In genomic region chr10:12042409-12042796, GRCh38 we compare ENCODE assay signal across 8 cellular contexts. TPM values are rescaled to one million over a fixed set of nuclear protein-coding genes. Genes with fewer than 3 reads are reported as not detected.
DNase-seq lines count a peak whose midpoint lies in the region; ATAC-seq, FAIRE-seq and TF ChIP-seq lines count a peak whose summit lies in the region.

No MANE protein-coding gene starts in this region.

- H4K20me1 ChIP-seq in KMS-11 (ENCODE audit: insufficient read depth) = 0 out of 2 replicates have a peak, but pooled peaks cover 4% of the 10 kb centered on the region

- H3K79me2 ChIP-seq in KMS-11 (ENCODE audit: insufficient read depth, low read depth) = peaks cover 52% of the 10 kb centered on the region

- peak overlapping the region; percentile 100 for H3K27ac Mint-ChIP-seq in activated T-cell treated with anti-CD3 and anti-CD28 coated beads, Interleukin-2, amount 50 U/mL, for 24 hours
- H3K27ac Mint-ChIP-seq in osteocyte (ENCODE audit: unreplicated experiment) = peak overlapping the region; percentile 100

- peak overlapping the region; percentile 100 for H3K27ac ChIP-seq in KMS-11

- H3K4me1 Mint-ChIP-seq in activated T-cell treated with anti-CD3 and anti-CD28 coated beads, Interleukin-2, amount 50 U/mL, for 24 hours (ENCODE audit: low read depth) = peaks cover 42% of the 10 kb centered on the region
- peaks cover 28% of the 10 kb centered on the region for H3K4me1 Mint-ChIP-seq in osteocyte (ENCODE audit: unreplicated experiment)

- H3K4me3 Mint-ChIP-seq in activated T-cell treated with anti-CD3 and anti-CD28 coated beads, Interleukin-2, amount 50 U/mL, for 24 hours = peak overlapping the region; percentile 99
- peak overlapping the region; percentile 81 for H3K4me3 Mint-ChIP-seq in osteocyte (ENCODE audit: unreplicated experiment)

- no peaks in the 10 kb centered on the region for H3K27me3 Mint-ChIP-seq in activated T-cell treated with anti-CD3 and anti-CD28 coated beads, Interleukin-2, amount 50 U/mL, for 24 hours
- H3K27me3 Mint-ChIP-seq in osteocyte (ENCODE audit: unreplicated experiment) = peaks cover 6% of the 10 kb centered on the region

- TF ChIP-seq CTCF in KMS-11 (conservative IDR thresholded peaks at IDR 0.05; ENCODE audit: low read depth, low read length) = no peak
- TF ChIP-seq CTCF in fibroblast of villous mesenchyme (IDR thresholded peaks at IDR 0.05; ENCODE audit: insufficient read depth, low read depth, low read length) = no peak
- no peak for TF ChIP-seq CTCF in osteocyte (IDR thresholded peaks at IDR 0.05)

- no peaks in the 10 kb centered on the region for H3K27me3 ChIP-seq in KMS-11 (ENCODE audit: insufficient read depth, low read depth)

- H3K36me3 Mint-ChIP-seq in activated T-cell treated with anti-CD3 and anti-CD28 coated beads, Interleukin-2, amount 50 U/mL, for 24 hours (ENCODE audit: low read depth) = peaks cover 45% of the 10 kb centered on the region
- H3K36me3 Mint-ChIP-seq in osteocyte (ENCODE audit: unreplicated experiment) = no peaks in the 10 kb centered on the region

- H3K9ac ChIP-seq in KMS-11 = peak overlapping the region; percentile 99

- no peaks in the 10 kb centered on the region for H3K36me3 ChIP-seq in KMS-11 (ENCODE audit: insufficient read depth)

- H3K4me3 ChIP-seq in KMS-11 (IDR thresholded peaks at IDR 0.05; ENCODE audit: insufficient read depth, low read depth, low read length) = no peak overlapping the region
- peak overlapping the region; percentile 98 for H3K4me3 ChIP-seq in fibroblast of villous mesenchyme (ENCODE audit: low read depth, low read length)

- no peaks in the 10 kb centered on the region for H3K9me3 Mint-ChIP-seq in activated T-cell treated with anti-CD3 and anti-CD28 coated beads, Interleukin-2, amount 50 U/mL, for 24 hours
- peaks cover 4% of the 10 kb centered on the region for H3K9me3 Mint-ChIP-seq in osteocyte (ENCODE audit: unreplicated experiment)

- peak; percentile 15 for DNase-seq in AG08395 (ENCODE audit: low spot score)
- DNase-seq in activated T-cell treated with anti-CD3 and anti-CD28 coated beads, Interleukin-2, amount 50 U/mL, for 24 hours = no peak
- peak; percentile 16 for DNase-seq in fibroblast of villous mesenchyme (ENCODE audit: low read depth)
- peak; percentile 87 for DNase-seq in osteocyte (ENCODE audit: extremely low spot score, unreplicated experiment)
- DNase-seq in urothelium cell line (ENCODE audit: low spot score) = peak; percentile 40

- ATAC-seq in GM19395 (IDR thresholded peaks at IDR 0.05; ENCODE audit: unreplicated experiment) (peak; percentile 3), GM18517 (IDR thresholded peaks at IDR 0.05; ENCODE audit: unreplicated experiment) (no peak)

- peak; percentile 5 for FAIRE-seq in urothelium cell line (lab: Jason Lieb, UNC)

- H3K4me2 ChIP-seq in KMS-11 = peak overlapping the region; percentile 89

- H3K4me1 ChIP-seq in KMS-11 (ENCODE audit: low read depth, poor library complexity, severe bottlenecking) = peaks cover 53% of the 10 kb centered on the region

- H2AFZ ChIP-seq in KMS-11 (ENCODE audit: low read depth) = peak overlapping the region; percentile 88; the same call in 1 of the 2 replicates

RNA-seq across cellular contexts. Expression of gene UPF2, which starts 0.2 kb away (rescaled TPM):
- total RNA-seq in fibroblast of villous mesenchyme (14.2 and 19.0 TPM in 2 replicates), osteocyte (19.4 and 20.5 TPM in 2 replicates)

RNA-seq across cellular contexts. Expression of gene DHTKD1, which starts 26.4 kb away (rescaled TPM):
- total RNA-seq in fibroblast of villous mesenchyme (20.6 and 30.7 TPM in 2 replicates), osteocyte (18.9 and 24.3 TPM in 2 replicates)
